In genomic region chr4:165198329-165198728, GRCh38 we compare ENCODE assay signal across 19 cellular contexts. TPM values are rescaled to one million over a fixed set of nuclear protein-coding genes. Genes with fewer than 3 reads are reported as not detected.
DNase-seq lines count a peak whose midpoint lies in the region; ATAC-seq, FAIRE-seq and TF ChIP-seq lines count a peak whose summit lies in the region.
"Had no signal": no experiment of that assay in that cellular context is flagged by ENCODE, and none has a peak within 500 bp of the region (broad histone marks: within the 10 kb centered on the region; RNA-seq: fewer than 3 reads in every experiment).

No MANE protein-coding gene starts in this region.

- H3K4me1 ChIP-seq in SK-N-SH (ENCODE audit: control insufficient read depth in 1 of 2, insufficient read depth in 2 of 2, low read depth in 1 of 2, low read length in 1 of 2), result peaks cover 0 to 3% of the 10 kb centered on the region in 2 experiments; a peak in 2 of 4 replicates
- H3K4me1 ChIP-seq in astrocyte (ENCODE audit: insufficient read depth, low read length), result no peaks in the 10 kb centered on the region

- H3K9me3 Mint-ChIP-seq in astrocyte (ENCODE audit: unreplicated experiment), result no peaks in the 10 kb centered on the region
- H3K9me3 Mint-ChIP-seq: IgD-negative memory B cell had no signal

- DNase-seq in SK-N-SH (no peak), HCEC 1CT (peak; percentile 2), astrocyte (ENCODE audit: low read depth) (peak; percentile 71), kidney tubule cell (ENCODE audit: low spot score) (peak; percentile 18), NCI-H1092 (lab: John Stamatoyannopoulos, UW) (no peak)
- DNase-seq: DMS 273 treated with DMSO at 0.1 percent for 48 hours, NCI-H146, NCI-H2107, NCI-H226, NCI-H526, OCI-M1 had no signal

- TF ChIP-seq CTCF in SK-N-SH (IDR thresholded peaks at IDR 0.05) (no peak), astrocyte (IDR thresholded peaks at IDR 0.05; ENCODE audit: insufficient read depth, low read depth, low read length) (no peak)

- peaks cover 14% of the 10 kb centered on the region for H3F3A ChIP-seq in SK-N-SH (replicated peaks; ENCODE audit: insufficient read depth)

- peak overlapping the region; percentile 12 to 64; a peak in 1 of 4 replicates for H3K27ac ChIP-seq in SK-N-SH (ENCODE audit: low read depth in 2 of 2, low read length in 1 of 2)
- no peak overlapping the region for H3K27ac ChIP-seq in astrocyte (ENCODE audit: low read depth, low read length)
- H3K27ac ChIP-seq: 22Rv1; BLaER1 treated with 17β-estradiol and CSF1 and Interleukin-3, amounts not matched to agents 10 nM and 100 nM had no signal

- no peaks in the 10 kb centered on the region for H3K9me2 ChIP-seq in SK-N-SH

- TF ChIP-seq EP300 in SK-N-SH (IDR thresholded peaks at IDR 0.05; ENCODE audit: borderline replicate concordance in 1 of 2, low read depth in 1 of 2, low read length in 1 of 2), result no peak

- H3K4me3 Mint-ChIP-seq in astrocyte (ENCODE audit: unreplicated experiment), result no peak overlapping the region
- H3K4me3 Mint-ChIP-seq: IgD-negative memory B cell had no signal

- H3K27ac Mint-ChIP-seq in astrocyte (ENCODE audit: unreplicated experiment), result no peak overlapping the region
- H3K27ac Mint-ChIP-seq: IgD-negative memory B cell had no signal

- H3K27me3 Mint-ChIP-seq in astrocyte (ENCODE audit: low read depth, unreplicated experiment), result no peaks in the 10 kb centered on the region
- H3K27me3 Mint-ChIP-seq: IgD-negative memory B cell had no signal

- 3% methylated on average over 1 of the region's 1 CpG for WGBS in SK-N-SH (ENCODE audit: low lambda C conversion rate)

- CTCF ChIA-PET in SK-N-SH (lab: Yijun Ruan, JAX), result interaction anchor here (0.6 to 1.2 kb wide), 2 partner anchors 67 to 108 kb away, joined by 3 to 4 read pairs; no protein-coding TSS in a partner anchor

- TF ChIP-seq RAD21 in SK-N-SH (IDR thresholded peaks at IDR 0.05; ENCODE audit: low read length), result no peak

- H3K79me2 ChIP-seq in SK-N-SH (ENCODE audit: insufficient read depth) (no peaks in the 10 kb centered on the region), astrocyte (ENCODE audit: insufficient read depth, low read length) (no peaks in the 10 kb centered on the region)

- H3K9ac ChIP-seq in SK-N-SH (no peak overlapping the region), astrocyte (ENCODE audit: low read length) (no peak overlapping the region)
- H3K9ac ChIP-seq: BLaER1 treated with 17β-estradiol and CSF1 and Interleukin-3, amounts not matched to agents 10 nM and 100 nM had no signal

- ATAC-seq in SK-N-SH treated with all-trans-retinoic acid at 6 μM for 48 hours (no peak), GM18907 (IDR thresholded peaks at IDR 0.05; ENCODE audit: unreplicated experiment) (no peak), GM21786 (IDR thresholded peaks at IDR 0.05; ENCODE audit: unreplicated experiment) (no peak)
- ATAC-seq: HCT116, Right ventricle myocardium inferior had no signal

- H2AFZ ChIP-seq in SK-N-SH (ENCODE audit: low read depth) (no peak overlapping the region), astrocyte (ENCODE audit: low read depth, low read length) (no peak overlapping the region)

- H3K4me2 ChIP-seq in SK-N-SH, result no peak overlapping the region
- no peak overlapping the region for H3K4me2 ChIP-seq in astrocyte (ENCODE audit: low read length)

- no peak for FAIRE-seq in astrocyte (lab: Jason Lieb, UNC)

- H3K27me3 ChIP-seq in SK-N-SH (ENCODE audit: insufficient read depth) (no peaks in the 10 kb centered on the region), astrocyte (ENCODE audit: insufficient read depth, low read length) (no peaks in the 10 kb centered on the region)
- H3K27me3 ChIP-seq: BLaER1 treated with 17β-estradiol and CSF1 and Interleukin-3, amounts not matched to agents 10 nM and 100 nM had no signal

- H3K4me1 Mint-ChIP-seq in astrocyte (ENCODE audit: low read depth, unreplicated experiment), result no peaks in the 10 kb centered on the region

- H3K9me3 ChIP-seq in SK-N-SH, result no peaks in the 10 kb centered on the region
- H3K9me3 ChIP-seq in astrocyte (ENCODE audit: insufficient read depth, low read depth, low read length), result no peaks in the 10 kb centered on the region
- H3K9me3 ChIP-seq: BLaER1 treated with 17β-estradiol and CSF1 and Interleukin-3, amounts not matched to agents 10 nM and 100 nM had no signal

- no peaks in the 10 kb centered on the region for H3K36me3 ChIP-seq in SK-N-SH (replicated peaks in 1 of 2; ENCODE audit: control insufficient read depth in 1 of 2, insufficient read depth in 2 of 2, low read length in 1 of 2)
- no peaks in the 10 kb centered on the region for H3K36me3 ChIP-seq in astrocyte (ENCODE audit: insufficient read depth, low read length)
- H3K36me3 ChIP-seq: BLaER1 treated with 17β-estradiol and CSF1 and Interleukin-3, amounts not matched to agents 10 nM and 100 nM had no signal

- H4K20me1 ChIP-seq in SK-N-SH (ENCODE audit: insufficient read depth) (no peaks in the 10 kb centered on the region), astrocyte (ENCODE audit: insufficient read depth, low read length) (no peaks in the 10 kb centered on the region)
- H4K20me1 ChIP-seq: BLaER1 treated with 17β-estradiol and CSF1 and Interleukin-3, amounts not matched to agents 10 nM and 100 nM had no signal

- POLR2A ChIA-PET in SK-N-SH (lab: Yijun Ruan, JAX), result no interaction called here

- H3K36me3 Mint-ChIP-seq in astrocyte (ENCODE audit: low read depth, unreplicated experiment), result no peaks in the 10 kb centered on the region
- H3K36me3 Mint-ChIP-seq: IgD-negative memory B cell had no signal

- H3K4me3 ChIP-seq in SK-N-SH (ENCODE audit: low read depth in 2 of 2, low read length in 1 of 2) (no peak overlapping the region), astrocyte (ENCODE audit: insufficient read depth, low read depth, low read length) (no peak overlapping the region)
- H3K4me3 ChIP-seq: BLaER1 treated with 17β-estradiol and CSF1 and Interleukin-3, amounts not matched to agents 10 nM and 100 nM had no signal

TF ChIP-seq in SK-N-SH, 30 proteins besides CTCF, POLR2A, EP300 and RAD21 (continues in another document):
- TF ChIP-seq TAF1 (IDR thresholded peaks at IDR 0.05; ENCODE audit: borderline replicate concordance, low read depth, low read length) (no peak), NRF1 (IDR thresholded peaks at IDR 0.05; ENCODE audit: low read depth, low read length) (no peak), EZH2phosphoT487 (IDR thresholded peaks at IDR 0.05; ENCODE audit: borderline replicate concordance, low read depth) (no peak), RCOR1 (IDR thresholded peaks at IDR 0.05; ENCODE audit: low read length) (no peak), MAX (IDR thresholded peaks at IDR 0.05; ENCODE audit: low read depth) (no peak), USF1 (IDR thresholded peaks at IDR 0.05; ENCODE audit: borderline replicate concordance, low read depth) (peak; percentile 64; the same call in 1 of the 2 replicates), FOXJ3 (CRISPR knock-in tag; IDR thresholded peaks at IDR 0.05) (no peak), MEF2A (IDR thresholded peaks at IDR 0.05; ENCODE audit: borderline replicate concordance, low read depth) (no peak), TEAD4 (IDR thresholded peaks at IDR 0.05; ENCODE audit: borderline replicate concordance, insufficient read depth) (no peak), SIN3A (IDR thresholded peaks at IDR 0.05; ENCODE audit: borderline replicate concordance, low read depth, low read length) (no peak), FOSL2 (IDR thresholded peaks at IDR 0.05; ENCODE audit: borderline replicate concordance, low read depth) (peak; percentile 23; the same call in 1 of the 2 replicates), SMC3 (IDR thresholded peaks at IDR 0.05; ENCODE audit: low read depth, low read length) (no peak)

TF ChIP-seq in SK-N-SH treated with all-trans-retinoic acid at 6 μM for 48 hours, 23 proteins besides CTCF, POLR2A, EP300 and RAD21 (continues in another document):
- no peak for TF ChIP-seq ZNF70 (CRISPR knock-in tag; IDR thresholded peaks at IDR 0.05)
- no peak for TF ChIP-seq ZFP30 (CRISPR knock-in tag; IDR thresholded peaks at IDR 0.05)
- no peak for TF ChIP-seq CSRNP3 (CRISPR knock-in tag; IDR thresholded peaks at IDR 0.05)
- no peak for TF ChIP-seq TOX (CRISPR knock-in tag; IDR thresholded peaks at IDR 0.05; ENCODE audit: borderline replicate concordance)
- no peak for TF ChIP-seq CREB5 (CRISPR knock-in tag; IDR thresholded peaks at IDR 0.05; ENCODE audit: low read depth)
- TF ChIP-seq ZNF8 (CRISPR knock-in tag; IDR thresholded peaks at IDR 0.05), result no peak
- TF ChIP-seq RARB (CRISPR knock-in tag; IDR thresholded peaks at IDR 0.05), result no peak

RNA-seq across cellular contexts. Expression of gene KLHL2, which starts 9.0 kb away (rescaled TPM):
- 25.0 and 36.0 TPM in 2 replicates for polyA plus RNA-seq in SK-N-SH (2012; rRNA removed)
- polyA plus RNA-seq in SK-N-SH (2012; cell fraction: cytosol; rRNA removed), result 37.5 and 46.0 TPM in 2 replicates
- polyA plus RNA-seq in SK-N-SH (2012; cell fraction: nucleus; rRNA removed), result 15.9 and 28.9 TPM in 2 replicates
- total RNA-seq in astrocyte, result 26.2 and 28.2 TPM in 2 replicates

Comparison
In these comparisons a context has a peak if more than half of its experiments do, and no peak if none do; other contexts are left out.
1. DNase-seq: peak in HCEC 1CT (single experiment), astrocyte (single experiment) and kidney tubule cell (single experiment); none in SK-N-SH (single experiment) and NCI-H1092 (single experiment).